9 cellular contexts compared by ENCODE assay signal in genomic region chr7:155372782-155373358, GRCh38.
DNase-seq lines count a peak whose midpoint lies in the region; ATAC-seq and TF ChIP-seq lines count a peak whose summit lies in the region.
"Had no signal": no experiment of that assay in that cellular context is flagged by ENCODE, and none has a peak within 500 bp of the region (broad histone marks: within the 10 kb centered on the region; RNA-seq: fewer than 3 reads in every experiment).

No MANE protein-coding gene starts in this region.

- intact Hi-C loops in sigmoid colon (cut with DNase I), result loop anchor here (10.0 kb wide), 1 partner anchor 122 kb away; no protein-coding TSS in a partner anchor

- TF ChIP-seq CTCF in sigmoid colon (IDR thresholded peaks at IDR 0.05), result no peak

- peak overlapping the region; percentile 11 to 31 for H3K4me3 ChIP-seq in esophagus (ENCODE audit: low read depth in 1 of 2, low read length in 2 of 2)
- peak overlapping the region in 3 of 4 donors; percentile 17 to 31 (median 30) for H3K4me3 ChIP-seq in sigmoid colon
- H3K4me3 ChIP-seq: ovary had no signal

- H3K27me3 ChIP-seq in esophagus (ENCODE audit: control insufficient read depth in 1 of 2, insufficient read depth in 2 of 2, low read length in 2 of 2) (peaks cover 6 to 33% of the 10 kb centered on the region in 2 donors), sigmoid colon (peaks cover 59 to 83% (median 82%) of the 10 kb centered on the region in 3 donors)
- H3K27me3 ChIP-seq: ovary had no signal

- DNase-seq in ELF-1 (ENCODE audit: low read depth, low spot score) (peak; percentile 27), sigmoid colon (no peak), cortex of kidney (lab: John Stamatoyannopoulos, UW) (no peak), mucosa of gallbladder (ENCODE audit: low spot score) (no peak)
- DNase-seq: NCI-H510A treated with DMSO at 0.1 percent for 48 hours, ovary had no signal

- 7 to 8% methylated on average over 28 of the region's 28 CpGs for WGBS in esophagus, 2 donors
- WGBS in sigmoid colon, 2 donors, result 4 to 9% methylated on average over 28 of the region's 28 CpGs

- TF ChIP-seq POLR2A in sigmoid colon (IDR thresholded peaks at IDR 0.05), result no peak

- ATAC-seq in HG03442 (IDR thresholded peaks at IDR 0.05; ENCODE audit: unreplicated experiment), result peak; percentile 18
- no peak for ATAC-seq in GM19324 (IDR thresholded peaks at IDR 0.05; ENCODE audit: low FRiP score, unreplicated experiment)

- H3K4me1 ChIP-seq in esophagus (ENCODE audit: control insufficient read depth in 2 of 2, insufficient read depth in 2 of 2, low read length in 1 of 2) (peaks cover 11 to 22% of the 10 kb centered on the region in 2 donors), sigmoid colon (peaks cover 0 to 46% (median 36%) of the 10 kb centered on the region in 4 donors)

- no peak for TF ChIP-seq EP300 in sigmoid colon (IDR thresholded peaks at IDR 0.05)

- H3K36me3 ChIP-seq in esophagus (ENCODE audit: control insufficient read depth in 2 of 2, insufficient read depth in 2 of 2, low read length in 1 of 2) (no peaks in the 10 kb centered on the region), sigmoid colon (no peaks in the 10 kb centered on the region)
- H3K36me3 ChIP-seq: ovary had no signal

- H3K9me3 ChIP-seq in esophagus (ENCODE audit: control insufficient read depth in 2 of 2, insufficient read depth in 1 of 2, low read depth in 1 of 2, low read length in 1 of 2) (peaks cover 5 to 6% of the 10 kb centered on the region in 2 donors), sigmoid colon (no peaks in the 10 kb centered on the region)
- H3K9me3 ChIP-seq: ovary had no signal

- H3K27ac ChIP-seq in esophagus (ENCODE audit: low read depth in 2 of 2, low read length in 1 of 2) (no peak overlapping the region), sigmoid colon (no peak overlapping the region)
- H3K27ac ChIP-seq: ovary had no signal
